Comparison of ENCODE assay signal across 23 cellular contexts in genomic region chr3:15649831-15650230, GRCh38.
"Had no signal": no experiment of that assay in that cellular context is flagged by ENCODE, and none has a peak within 500 bp of the region (broad histone marks: within the 10 kb centered on the region; RNA-seq: fewer than 3 reads in every experiment).

No MANE protein-coding gene starts in this region.

- H3K36me3 ChIP-seq: ascending aorta, prostate gland, suprapubic skin had no signal

- H3K27me3 ChIP-seq: ascending aorta, suprapubic skin had no signal

- H3K27me3 Mint-ChIP-seq: type B pancreatic cell had no signal

- FAIRE-seq: bronchial epithelial cell, frontal cortex, keratinocyte had no signal

- H3K27ac ChIP-seq: ascending aorta, prostate gland, suprapubic skin had no signal

- H3K9me3 Mint-ChIP-seq: mesothelial cell of epicardium, type B pancreatic cell had no signal

- H3K4me3 Mint-ChIP-seq: activated CD4-positive, alpha-beta memory T cell treated with anti-CD3 and anti-CD28 coated beads, Interleukin-2, amount 10 ng/mL, durations not matched to agents 7 days and 5 days; activated CD8-positive, alpha-beta memory T cell treated with anti-CD3 and anti-CD28 coated beads, Interleukin-2, amount 10 ng/mL, durations not matched to agents 7 days and 5 days; activated naive CD8-positive, alpha-beta T cell treated with anti-CD3 and anti-CD28 coated beads, Interleukin-2, amount 50 U/mL, for 24 hours; mesothelial cell of epicardium; neural crest cell; stimulated activated naive CD8-positive, alpha-beta T cell treated with anti-CD3 and anti-CD28 coated beads, Interleukin-15, amount 100 ng/mL, for 72 hours; type B pancreatic cell; WTC11 had no signal

- H3K4me3 ChIP-seq: ascending aorta, prostate gland, suprapubic skin had no signal

- DNase-seq: activated CD4-positive, alpha-beta memory T cell treated with anti-CD3 and anti-CD28 coated beads, Interleukin-2, amount 10 ng/mL, durations not matched to agents 7 days and 5 days; activated CD4-positive, alpha-beta T cell treated with anti-CD3 and anti-CD28 coated beads for 4 hours; activated CD8-positive, alpha-beta memory T cell treated with anti-CD3 and anti-CD28 coated beads, Interleukin-2, amount 10 ng/mL, durations not matched to agents 7 days and 5 days; activated naive CD4-positive, alpha-beta T cell treated with Interleukin-2 at 50 U/mL for 16 hours; activated naive CD8-positive, alpha-beta T cell treated with anti-CD3 and anti-CD28 coated beads, Interleukin-2, amount 50 U/mL, for 24 hours; activated T-cell treated with anti-CD3 and anti-CD28 coated beads, Interleukin-2, amount 50 U/mL, for 1 hour; cerebellar nuclear complex; effector CD4-positive, alpha-beta T cell; hypothalamus; right cardiac atrium; stimulated activated CD4-positive, alpha-beta T cell treated with anti-CD3 and anti-CD28 coated beads, Interleukin-2, amount 100 ng/mL, for 24 hours; stimulated activated naive CD8-positive, alpha-beta T cell treated with anti-CD3 and anti-CD28 coated beads, Interleukin-15, amount 100 ng/mL, for 72 hours had no signal

- H3K4me1 ChIP-seq: prostate gland had no signal

- H3K27ac Mint-ChIP-seq: activated CD4-positive, alpha-beta memory T cell treated with anti-CD3 and anti-CD28 coated beads, Interleukin-2, amount 10 ng/mL, durations not matched to agents 7 days and 5 days; activated CD8-positive, alpha-beta memory T cell treated with anti-CD3 and anti-CD28 coated beads, Interleukin-2, amount 10 ng/mL, durations not matched to agents 7 days and 5 days; activated naive CD8-positive, alpha-beta T cell treated with anti-CD3 and anti-CD28 coated beads, Interleukin-2, amount 50 U/mL, for 24 hours; activated T-helper 2 cell treated with anti-CD3 and anti-CD28 coated beads, Interferon-gamma antibody, Interleukin-2, Interleukin-4, amounts not matched to agents 10 μg/mL and 5 μg/mL and 100 μg/mL, durations not matched to agents 14 hours and 24 hours and 36 hours; mesothelial cell of epicardium; stimulated activated naive CD8-positive, alpha-beta T cell treated with anti-CD3 and anti-CD28 coated beads, Interleukin-15, amount 100 ng/mL, for 72 hours; type B pancreatic cell; WTC11 had no signal

- H3K9me3 ChIP-seq: ascending aorta, prostate gland, suprapubic skin had no signal

- ATAC-seq: activated CD8-positive, alpha-beta memory T cell treated with anti-CD3 and anti-CD28 coated beads, Interleukin-2, amount 10 ng/mL, durations not matched to agents 7 days and 5 days; activated naive CD8-positive, alpha-beta T cell treated with anti-CD3 and anti-CD28 coated beads, Interleukin-2, amount 50 U/mL, for 24 hours; right cardiac atrium; stimulated activated naive CD8-positive, alpha-beta T cell treated with anti-CD3 and anti-CD28 coated beads, Interleukin-15, amount 100 ng/mL, for 72 hours; WTC11 had no signal
